In the genomic region with DNA sequence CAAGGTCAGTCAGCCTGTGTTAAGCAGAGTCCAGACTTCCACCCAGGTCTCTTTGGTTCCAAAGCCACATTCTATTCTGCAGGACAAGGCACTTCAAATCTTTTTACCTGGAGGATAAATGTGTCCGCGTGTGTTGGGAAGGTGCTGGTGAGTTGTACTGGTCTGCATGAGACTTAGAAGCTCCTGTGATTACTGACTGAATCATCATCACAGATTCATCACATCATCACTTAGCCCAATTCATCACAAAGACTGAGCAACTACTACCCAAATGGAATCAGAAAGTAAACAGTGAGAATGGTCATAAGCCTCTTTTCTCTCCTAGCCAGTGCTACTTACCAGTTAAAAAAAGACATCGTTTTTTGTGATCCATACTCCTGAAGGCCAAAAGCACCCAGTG, we compare ENCODE assay signal across 1 cellular context.
TF ChIP-seq lines count a peak whose summit lies in the region.

No MANE protein-coding gene starts in this region.

TF ChIP-seq in A549, 52 proteins besides CTCF, POLR2A, EP300 and RAD21 (continued from another document):
- TF ChIP-seq, protein P1, sequence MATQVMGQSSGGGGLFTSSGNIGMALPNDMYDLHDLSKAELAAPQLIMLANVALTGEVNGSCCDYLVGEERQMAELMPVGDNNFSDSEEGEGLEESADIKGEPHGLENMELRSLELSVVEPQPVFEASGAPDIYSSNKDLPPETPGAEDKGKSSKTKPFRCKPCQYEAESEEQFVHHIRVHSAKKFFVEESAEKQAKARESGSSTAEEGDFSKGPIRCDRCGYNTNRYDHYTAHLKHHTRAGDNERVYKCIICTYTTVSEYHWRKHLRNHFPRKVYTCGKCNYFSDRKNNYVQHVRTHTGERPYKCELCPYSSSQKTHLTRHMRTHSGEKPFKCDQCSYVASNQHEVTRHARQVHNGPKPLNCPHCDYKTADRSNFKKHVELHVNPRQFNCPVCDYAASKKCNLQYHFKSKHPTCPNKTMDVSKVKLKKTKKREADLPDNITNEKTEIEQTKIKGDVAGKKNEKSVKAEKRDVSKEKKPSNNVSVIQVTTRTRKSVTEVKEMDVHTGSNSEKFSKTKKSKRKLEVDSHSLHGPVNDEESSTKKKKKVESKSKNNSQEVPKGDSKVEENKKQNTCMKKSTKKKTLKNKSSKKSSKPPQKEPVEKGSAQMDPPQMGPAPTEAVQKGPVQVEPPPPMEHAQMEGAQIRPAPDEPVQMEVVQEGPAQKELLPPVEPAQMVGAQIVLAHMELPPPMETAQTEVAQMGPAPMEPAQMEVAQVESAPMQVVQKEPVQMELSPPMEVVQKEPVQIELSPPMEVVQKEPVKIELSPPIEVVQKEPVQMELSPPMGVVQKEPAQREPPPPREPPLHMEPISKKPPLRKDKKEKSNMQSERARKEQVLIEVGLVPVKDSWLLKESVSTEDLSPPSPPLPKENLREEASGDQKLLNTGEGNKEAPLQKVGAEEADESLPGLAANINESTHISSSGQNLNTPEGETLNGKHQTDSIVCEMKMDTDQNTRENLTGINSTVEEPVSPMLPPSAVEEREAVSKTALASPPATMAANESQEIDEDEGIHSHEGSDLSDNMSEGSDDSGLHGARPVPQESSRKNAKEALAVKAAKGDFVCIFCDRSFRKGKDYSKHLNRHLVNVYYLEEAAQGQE (IDR thresholded peaks at IDR 0.05) = no peak
- TF ChIP-seq HOXA7 (CRISPR knock-in tag; IDR thresholded peaks at IDR 0.05) (no peak), NR3C1 (IDR thresholded peaks at IDR 0.05) (no peak), KDM1A (IDR thresholded peaks at IDR 0.05; ENCODE audit: low read depth) (no peak), NPAS2 (CRISPR knock-in tag; IDR thresholded peaks at IDR 0.05; ENCODE audit: borderline replicate concordance) (no peak), MAFK (IDR thresholded peaks at IDR 0.05; ENCODE audit: partially characterized antibody) (no peak), RNF2 (IDR thresholded peaks at IDR 0.05; ENCODE audit: borderline replicate concordance, low read depth) (no peak), BCL3 (IDR thresholded peaks at IDR 0.05) (no peak)
